17 cellular contexts compared by ENCODE assay signal in genomic region chr5:139092741-139093140, GRCh38.
"Had no signal": no experiment of that assay in that cellular context is flagged by ENCODE, and none has a peak within 500 bp of the region (broad histone marks: within the 10 kb centered on the region; RNA-seq: fewer than 3 reads in every experiment).

No MANE protein-coding gene starts in this region.

- H3K4me3 Mint-ChIP-seq: activated naive CD8-positive, alpha-beta T cell; central memory CD8-positive, alpha-beta T cell; nephron progenitor cell had no signal

- DNase-seq: activated CD4-positive, alpha-beta T cell treated with anti-CD3 and anti-CD28 coated beads, Interleukin-2, amount 50 U/mL, for 1 hour; activated CD8-positive, alpha-beta memory T cell treated with anti-CD3 and anti-CD28 coated beads for 24 hours; activated gamma-delta T cell treated with Interleukin-2 at 50 U/mL for 16 hours; brain microvascular endothelial cell; effector CD8-positive, alpha-beta T cell; foreskin fibroblast; kidney glomerular epithelial cell; lower lobe of right lung; nephron progenitor cell; right cardiac atrium; small intestine; stimulated activated CD4-positive, alpha-beta T cell treated with anti-CD3 and anti-CD28 coated beads, Interleukin-4, amount 100 ng/mL, for 24 hours; stomach; testis had no signal

- H3K9me3 Mint-ChIP-seq: central memory CD8-positive, alpha-beta T cell; nephron progenitor cell had no signal

- H3K27me3 Mint-ChIP-seq: activated naive CD8-positive, alpha-beta T cell; central memory CD8-positive, alpha-beta T cell; progenitor cell of endocrine pancreas had no signal

- H3K27ac Mint-ChIP-seq: activated naive CD8-positive, alpha-beta T cell; nephron progenitor cell; progenitor cell of endocrine pancreas had no signal
